1 cellular context compared by ENCODE assay signal in genomic region chr6:149953390-149953789, GRCh38.
TF ChIP-seq lines count a peak whose summit lies in the region.

No MANE protein-coding gene starts in this region.

TF ChIP-seq in endothelial cell of umbilical vein, 7 proteins besides CTCF, POLR2A, EP300 and RAD21:
- TF ChIP-seq EZH2 (IDR thresholded peaks at IDR 0.05; ENCODE audit: borderline replicate concordance, low read depth, low read length, severe bottlenecking), result peak; percentile 8
